In the genomic region with DNA sequence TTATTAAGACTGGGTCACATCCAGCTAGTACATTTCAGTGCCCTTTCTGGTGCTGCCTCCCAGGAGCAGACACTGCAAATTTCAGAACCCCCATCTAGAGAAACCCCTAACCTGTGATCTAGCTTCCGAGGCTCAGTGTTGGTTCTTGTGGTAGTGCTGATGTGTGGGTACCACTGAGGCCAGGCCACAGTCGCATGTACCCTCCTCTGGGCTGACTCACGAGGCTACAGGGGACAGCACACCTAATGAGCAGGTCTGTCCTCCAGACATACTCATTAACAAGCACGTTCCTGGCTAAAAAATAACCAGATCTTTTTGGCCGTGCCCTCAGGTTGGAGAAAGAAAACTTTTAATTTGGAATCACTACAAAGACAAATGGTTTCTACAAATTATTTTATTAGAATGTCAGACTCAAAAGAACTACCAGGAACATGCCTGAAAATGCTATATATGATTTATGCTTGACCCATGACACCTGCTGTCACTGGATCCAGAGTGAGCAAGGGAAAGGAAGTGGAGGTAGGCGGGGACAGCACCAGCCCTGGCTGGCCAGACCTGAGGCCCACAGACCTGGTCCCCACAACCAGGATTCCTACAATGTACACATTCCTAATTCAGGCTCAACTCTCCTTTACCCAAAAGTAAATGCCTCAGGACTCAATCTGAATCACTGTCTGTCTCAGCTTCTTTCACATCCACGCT, we compare ENCODE assay signal across 20 cellular contexts. TPM values are rescaled to one million over a fixed set of nuclear protein-coding genes. Genes with fewer than 3 reads are reported as not detected.
DNase-seq lines count a peak whose midpoint lies in the region; ATAC-seq, FAIRE-seq and TF ChIP-seq lines count a peak whose summit lies in the region.
"Had no signal": no experiment of that assay in that cellular context is flagged by ENCODE, and none has a peak within 500 bp of the region (broad histone marks: within the 10 kb centered on the region; RNA-seq: fewer than 3 reads in every experiment).

No MANE protein-coding gene starts in this region.

- no peak overlapping the region for H2BK120ac ChIP-seq in neuronal stem cell (ENCODE audit: low read depth, low read length)

- BruUV-seq in OCI-LY7 (replicated peaks; lab: Mats Ljungman, UMichigan) = TSS peak; percentile 76
- BruUV-seq in K562 (replicated peaks; lab: Mats Ljungman, UMichigan) = TSS peak; percentile 37

- no peak overlapping the region for H2BK12ac ChIP-seq in neuronal stem cell (ENCODE audit: low read length)

- POLR2A ChIA-PET in SK-N-SH (lab: Yijun Ruan, JAX) = no interaction called here
- POLR2A ChIA-PET in OCI-LY7 (lab: Charles Lee) = interaction anchor here (0.8 to 1.0 kb wide), 2 partner anchors 16 to 33 kb away, joined by 3 to 4 read pairs; no protein-coding TSS in a partner anchor
- POLR2A ChIA-PET in K562 (lab: Yijun Ruan, JAX) = interaction anchor here (1.1 to 1.2 kb wide), 3 partner anchors 9 to 32 kb away, joined by 3 to 4 read pairs (median 3); partner anchors contain the start of gene SNRNP200

- in situ Hi-C loops in K562 (cut with MboI) = no loop called here

- no peak overlapping the region for H3K23ac ChIP-seq in neuronal stem cell (ENCODE audit: low read depth, low read length, poor library complexity)

- TF ChIP-seq POLR2A in K562 (conservative IDR thresholded peaks at IDR 0.05) = no peak; the same call in 1 of the 2 replicates
- no peak for TF ChIP-seq POLR2A in thyroid gland (IDR thresholded peaks at IDR 0.05)

- H3K4ac ChIP-seq in neuronal stem cell (ENCODE audit: low read length) = no peak overlapping the region

- H3K79me2 ChIP-seq in SK-N-SH (ENCODE audit: insufficient read depth) = peaks cover 10% of the 10 kb centered on the region; the same call in 1 of the 2 replicates
- H3K79me2 ChIP-seq in OCI-LY7 (ENCODE audit: insufficient read depth, low read depth, low read length) = no peaks in the 10 kb centered on the region
- no peaks in the 10 kb centered on the region for H3K79me2 ChIP-seq in K562 (ENCODE audit: control insufficient read depth, insufficient read depth, low read length)
- H3K79me2 ChIP-seq in MM.1S (ENCODE audit: low read length) = no peaks in the 10 kb centered on the region; the same call in 1 of the 2 replicates

- H3K27ac ChIP-seq in SK-N-SH (ENCODE audit: low read depth in 2 of 2, low read length in 1 of 2) (peak overlapping the region in 1 of 2 experiments; percentile 28; a peak in 2 of 4 replicates), OCI-LY7 (ENCODE audit: low read depth, low read length, poor library complexity, severe bottlenecking) (no peak overlapping the region), K562 (ENCODE audit: extremely low read depth, low read depth, low read length) (no peak overlapping the region), neuronal stem cell (replicated peaks; ENCODE audit: low read length) (no peak overlapping the region), MM.1S (ENCODE audit: low read length) (no peak overlapping the region), thyroid gland (no peak overlapping the region)
- H3K27ac ChIP-seq: upper lobe of right lung had no signal

- H3K4me3 ChIP-seq in SK-N-SH (ENCODE audit: low read depth in 2 of 2, low read length in 1 of 2) = no peak overlapping the region
- H3K4me3 ChIP-seq in OCI-LY7 (ENCODE audit: low read depth, low read length, poor library complexity, severe bottlenecking) = no peak overlapping the region
- no peak overlapping the region for H3K4me3 ChIP-seq in K562
- H3K4me3 ChIP-seq in neuronal stem cell (ENCODE audit: low read length in 2 of 2) = no peak overlapping the region
- no peak overlapping the region for H3K4me3 ChIP-seq in MM.1S (ENCODE audit: low read length)
- no peak overlapping the region for H3K4me3 ChIP-seq in thyroid gland (replicated peaks in 1 of 3)
- H3K4me3 ChIP-seq: esophagus muscularis mucosa, heart right ventricle, upper lobe of right lung had no signal

- H3K9me3 ChIP-seq in SK-N-SH (no peaks in the 10 kb centered on the region), OCI-LY7 (ENCODE audit: low read length) (no peaks in the 10 kb centered on the region), K562 (replicated peaks; ENCODE audit: control insufficient read depth, insufficient read depth, low read depth, low read length) (no peaks in the 10 kb centered on the region), neuronal stem cell (replicated peaks in 1 of 2; ENCODE audit: control insufficient read depth in 2 of 2, insufficient read depth in 1 of 2, low read depth in 1 of 2, low read length in 2 of 2) (no peaks in the 10 kb centered on the region), MM.1S (replicated peaks; ENCODE audit: insufficient read depth, low read length) (no peaks in the 10 kb centered on the region), thyroid gland (no peaks in the 10 kb centered on the region)
- H3K9me3 ChIP-seq: esophagus muscularis mucosa, heart right ventricle, upper lobe of right lung had no signal

- no peaks in the 10 kb centered on the region for H3K79me1 ChIP-seq in neuronal stem cell (ENCODE audit: low read depth, low read length)

- H4K20me1 ChIP-seq in SK-N-SH (ENCODE audit: insufficient read depth) (no peaks in the 10 kb centered on the region), OCI-LY7 (ENCODE audit: insufficient read depth, low read length) (no peaks in the 10 kb centered on the region), K562 (replicated peaks; ENCODE audit: control insufficient read depth, insufficient read depth, low read length) (peaks cover 3% of the 10 kb centered on the region; the same call in 1 of the 2 replicates), MM.1S (ENCODE audit: insufficient read depth, low read length) (no peaks in the 10 kb centered on the region)

- WGBS in SK-N-SH (ENCODE audit: low lambda C conversion rate) = 84% methylated on average over 5 of the region's 7 CpGs
- WGBS in K562 (ENCODE audit: insufficient coverage, low coverage, missing lambda C conversion rate) = 87% methylated on average over 7 of the region's 7 CpGs
- WGBS in neuronal stem cell (ENCODE audit: extremely low coverage in 2 of 2, insufficient read length in 2 of 2, insufficient replicate concordance in 1 of 2), 2 donors = no CpG with 5 or more reads among the region's 7 CpGs
- WGBS in thyroid gland, 2 donors = 88 to 91% methylated on average over 7 of the region's 7 CpGs

- H3K9me2 ChIP-seq in SK-N-SH (no peaks in the 10 kb centered on the region), OCI-LY7 (ENCODE audit: insufficient read depth, low read length) (no peaks in the 10 kb centered on the region), MM.1S (replicated peaks; ENCODE audit: insufficient read depth, low read length) (no peaks in the 10 kb centered on the region)

- H3K27me3 ChIP-seq in SK-N-SH (ENCODE audit: insufficient read depth) = no peaks in the 10 kb centered on the region
- no peaks in the 10 kb centered on the region for H3K27me3 ChIP-seq in K562 (ENCODE audit: control insufficient read depth in 2 of 2, insufficient read depth in 2 of 2, low read length in 2 of 2)
- H3K27me3 ChIP-seq in neuronal stem cell (ENCODE audit: control insufficient read depth in 3 of 3, insufficient read depth in 3 of 3, low read depth in 1 of 3, low read length in 3 of 3) = no peaks in the 10 kb centered on the region
- H3K27me3 ChIP-seq in MM.1S (replicated peaks; ENCODE audit: insufficient read depth, low read length) = no peaks in the 10 kb centered on the region
- no peaks in the 10 kb centered on the region for H3K27me3 ChIP-seq in thyroid gland
- H3K27me3 ChIP-seq: esophagus muscularis mucosa, heart right ventricle, upper lobe of right lung had no signal

- H2AFZ ChIP-seq in SK-N-SH (ENCODE audit: low read depth) (no peak overlapping the region), OCI-LY7 (ENCODE audit: low read length) (no peak overlapping the region), K562 (ENCODE audit: low read depth, low read length) (no peak overlapping the region), neuronal stem cell (ENCODE audit: low read length) (no peak overlapping the region), MM.1S (ENCODE audit: low read length) (no peak overlapping the region)

- no peak for FAIRE-seq in K562 (lab: Jason Lieb, UNC)
- FAIRE-seq: colon had no signal

- H2BK5ac ChIP-seq in neuronal stem cell (ENCODE audit: low read length) = no peak overlapping the region

- no peak overlapping the region for H3K9ac ChIP-seq in SK-N-SH
- no peak overlapping the region for H3K9ac ChIP-seq in K562 (ENCODE audit: insufficient read depth in 1 of 2, low read depth in 2 of 2, low read length in 2 of 2)
- H3K9ac ChIP-seq in neuronal stem cell (ENCODE audit: low read depth, low read length, poor library complexity) = peak overlapping the region; percentile 35
- no peak overlapping the region for H3K9ac ChIP-seq in MM.1S (ENCODE audit: low read length)

- H2BK15ac ChIP-seq in neuronal stem cell (ENCODE audit: low read length) = no peak overlapping the region

- no peak overlapping the region for H4K8ac ChIP-seq in neuronal stem cell (ENCODE audit: low read depth, low read length)

- H3K4me2 ChIP-seq in SK-N-SH (no peak overlapping the region), OCI-LY7 (ENCODE audit: low read length) (no peak overlapping the region), K562 (ENCODE audit: insufficient read depth, low read length) (no peak overlapping the region), neuronal stem cell (ENCODE audit: insufficient read depth, low read length, poor library complexity, severe bottlenecking) (no peak overlapping the region), MM.1S (ENCODE audit: low read depth, low read length) (no peak overlapping the region)

- H3K4me1 ChIP-seq in SK-N-SH (ENCODE audit: control insufficient read depth in 1 of 2, insufficient read depth in 2 of 2, low read depth in 1 of 2, low read length in 1 of 2) (no peaks in the 10 kb centered on the region), OCI-LY7 (ENCODE audit: insufficient read depth, low read length, poor library complexity, severe bottlenecking) (no peaks in the 10 kb centered on the region), K562 (replicated peaks in 1 of 2; ENCODE audit: control insufficient read depth in 2 of 2, insufficient read depth in 2 of 2, low read length in 2 of 2) (no peaks in the 10 kb centered on the region), neuronal stem cell (ENCODE audit: control insufficient read depth in 2 of 2, insufficient read depth in 1 of 2, low read depth in 1 of 2, low read length in 2 of 2) (no peaks in the 10 kb centered on the region), MM.1S (ENCODE audit: low read length) (no peaks in the 10 kb centered on the region), thyroid gland (no peaks in the 10 kb centered on the region)
- H3K4me1 ChIP-seq: esophagus muscularis mucosa, heart right ventricle, upper lobe of right lung had no signal

- CTCF ChIA-PET in SK-N-SH (lab: Yijun Ruan, JAX) (interaction anchor here (1.6 to 1.9 kb wide), 2 partner anchors 235 to 252 kb away, joined by 5 to 6 read pairs; no protein-coding TSS in a partner anchor), OCI-LY7 (lab: Charles Lee; ENCODE audit: unreplicated experiment) (no interaction called here), K562 (lab: Yijun Ruan, JAX; ENCODE audit: low intra/inter-chr PET ratio) (no interaction called here)

- intact Hi-C loops in OCI-LY7 (cut with micrococcal nuclease; ENCODE audit: unreplicated experiment) = no loop called here
- intact Hi-C loops in K562 (cut with micrococcal nuclease) = no loop called here
- intact Hi-C loops in thyroid gland (cut with DNase I) = no loop called here

- ATAC-seq in SK-N-SH treated with all-trans-retinoic acid at 6 μM for 48 hours = peak; percentile 15
- ATAC-seq in K562 = peak; percentile 35
- ATAC-seq: upper lobe of right lung had no signal

- peaks cover 47% of the 10 kb centered on the region for H3F3A ChIP-seq in SK-N-SH (replicated peaks; ENCODE audit: insufficient read depth)
- H3F3A ChIP-seq in MM.1S (ENCODE audit: insufficient read depth, low read length) = peaks cover 17% of the 10 kb centered on the region

- TF ChIP-seq CTCF in SK-N-SH (IDR thresholded peaks at IDR 0.05) = no peak
- no peak for TF ChIP-seq CTCF in OCI-LY7 (conservative IDR thresholded peaks at IDR 0.05; ENCODE audit: low read length)
- no peak for TF ChIP-seq CTCF in K562 (IDR thresholded peaks at IDR 0.05 in 2 of 3, conservative IDR thresholded peaks at IDR 0.05 in 1 of 3; ENCODE audit: insufficient read depth in 2 of 3, low read depth in 1 of 3, low read length in 3 of 3)
- no peak for TF ChIP-seq CTCF in MM.1S (IDR thresholded peaks at IDR 0.05; ENCODE audit: low read length)
- TF ChIP-seq CTCF in thyroid gland (IDR thresholded peaks at IDR 0.05) = no peak

- no peak for TF ChIP-seq RAD21 in SK-N-SH (IDR thresholded peaks at IDR 0.05; ENCODE audit: low read length)
- no peak for TF ChIP-seq RAD21 in K562 (CRISPR knock-in tag; conservative IDR thresholded peaks at IDR 0.05 in 1 of 2, IDR thresholded peaks at IDR 0.05 in 1 of 2)

- H3K14ac ChIP-seq in neuronal stem cell (ENCODE audit: low read length) = no peak overlapping the region

- H4K91ac ChIP-seq in neuronal stem cell (ENCODE audit: low read depth, low read length, poor library complexity) = no peak overlapping the region

- no peak overlapping the region for H2AK5ac ChIP-seq in neuronal stem cell (ENCODE audit: low read depth, low read length)

- H3K9me1 ChIP-seq in K562 (ENCODE audit: control insufficient read depth, insufficient read depth, low read length) = no peaks in the 10 kb centered on the region

- TF ChIP-seq EP300 in SK-N-SH (IDR thresholded peaks at IDR 0.05; ENCODE audit: borderline replicate concordance in 1 of 2, low read depth in 1 of 2, low read length in 1 of 2) (no peak), K562 (IDR thresholded peaks at IDR 0.05; ENCODE audit: low read length) (no peak)

- H3K36me3 ChIP-seq in SK-N-SH (replicated peaks in 1 of 2; ENCODE audit: control insufficient read depth in 1 of 2, insufficient read depth in 2 of 2, low read length in 1 of 2) (peaks cover 49 to 69% of the 10 kb centered on the region in 2 experiments), OCI-LY7 (ENCODE audit: insufficient read depth, low read length) (peaks cover 94% of the 10 kb centered on the region), K562 (ENCODE audit: control insufficient read depth, insufficient read depth, low read length) (peaks cover 87% of the 10 kb centered on the region), neuronal stem cell (replicated peaks in 1 of 2; ENCODE audit: control insufficient read depth in 2 of 2, insufficient read depth in 2 of 2, low read length in 2 of 2) (peaks cover 50 to 91% of the 10 kb centered on the region in 2 donors), MM.1S (replicated peaks; ENCODE audit: insufficient read depth, low read length) (peaks cover 6% of the 10 kb centered on the region; the same call in 1 of the 2 replicates), thyroid gland (peaks cover 54 to 85% of the 10 kb centered on the region in 2 donors)

- DNase-seq in SK-N-SH (no peak), OCI-LY7 (ENCODE audit: low spot score) (no peak), K562 (ENCODE audit: extremely low read depth in 1 of 4, low spot score in 3 of 4) (no peak), neuronal stem cell (ENCODE audit: low spot score) (no peak), NCI-H446 treated with DMSO at 0.1 percent for 48 hours (lab: John Stamatoyannopoulos, UW) (no peak), MM.1S (no peak), thyroid gland (no peak)
- DNase-seq: ACHN; activated T-cell treated with anti-CD3 and anti-CD28 coated beads, Interleukin-2, amount 50 U/mL, for 1 hour; heart right ventricle; islet precursor cell; KBM-7; NCI-H1092 treated with DMSO at 0.1 percent for 48 hours; NCI-H82; occipital lobe; stimulated activated CD4-positive, alpha-beta T cell treated with anti-CD3 and anti-CD28 coated beads, Interleukin-4, amount 100 ng/mL, for 4 hours; upper lobe of right lung had no signal

- no peak overlapping the region for H3K18ac ChIP-seq in neuronal stem cell (ENCODE audit: low read length)

RNA-seq across cellular contexts. Expression of gene CIAO1, which starts 8.5 kb away (rescaled TPM):
- polyA plus RNA-seq in SK-N-SH (2012; rRNA removed) (120 and 158 TPM in 2 replicates), K562 (2011; rRNA removed) (102 and 122 TPM in 2 replicates), K562 (2014; fragmentation: Illumina TruSeq; extraction: Trizol) (94.2 and 104 TPM in 2 replicates), K562 (2014; fragmentation: Nextera tagmentation; extraction: Ambion mirVana) (10 to 100 TPM; 11.4 to 19.2 TPM), K562 (2014; rRNA removed) (145 and 156 TPM in 2 replicates)
- 85.4 and 125 TPM in 2 replicates for polyA plus RNA-seq in SK-N-SH (2012; cell fraction: cytosol; rRNA removed)
- 188 and 242 TPM in 2 replicates for polyA plus RNA-seq in SK-N-SH (2012; cell fraction: nucleus; rRNA removed)
- total RNA-seq in OCI-LY7 (2014; rRNA removed; shearing (Covaris generic)) = 89.8 and 128 TPM in 2 replicates
- total RNA-seq in OCI-LY7 (2022) (85.2 and 89.6 TPM in 2 replicates), K562 (2014; rRNA removed) (121 and 182 TPM in 2 replicates), K562 (2014; rRNA removed; fragmentation: Illumina TruSeq; extraction: Trizol) (64.7 and 78.7 TPM in 2 replicates), K562 (2015; rRNA removed; fragmentation: Illumina TruSeq; extraction: Trizol) (85.4 and 89.7 TPM in 2 replicates), K562 (2021) (92.8 and 94.3 TPM in 2 replicates), thyroid gland (100 to 1,000 TPM in 3 of 4 donors, 10 to 100 TPM in 1; 83.8 to 149 (median 119) TPM)
- 65.3 and 99.0 TPM in 2 replicates for total RNA-seq in K562 (2011; cell fraction: chromatin; rRNA removed; ENCODE audit: low replicate concordance)
- total RNA-seq in K562 (2011; cell fraction: nucleolus; rRNA removed) = 78.5 and 85.1 TPM in 2 replicates
- total RNA-seq in K562 (2011; cell fraction: nucleoplasm; rRNA removed) = 62.5 and 66.0 TPM in 2 replicates
- polyA plus RNA-seq in K562 (2011; cell fraction: cytosol; rRNA removed) = 151 and 245 TPM in 2 replicates
- polyA plus RNA-seq in K562 (2011; cell fraction: nucleus; rRNA removed) = 122 and 181 TPM in 2 replicates
- 74.5 and 74.6 TPM in 2 replicates for polyA plus RNA-seq in K562 (2012)
- polyA minus RNA-seq in K562 (2011; rRNA and poly(A)+ RNA removed) = 72.8 and 90.4 TPM in 2 replicates
- polyA minus RNA-seq in K562 (2011; cell fraction: cytosol; rRNA and poly(A)+ RNA removed) = 30.5 and 44.8 TPM in 2 replicates
- 45.0 and 45.4 TPM in 2 replicates for polyA minus RNA-seq in K562 (2011; cell fraction: nucleus; rRNA and poly(A)+ RNA removed)
- 40.0 TPM for polyA plus RNA-seq in neuronal stem cell (2013, experiment 1 of 2)
- polyA plus RNA-seq in neuronal stem cell (2013, experiment 2 of 2) = 40.3 TPM

RNA-seq across cellular contexts. Expression of gene TMEM127, which starts 8.7 kb away (rescaled TPM):
- polyA plus RNA-seq in SK-N-SH (2012; rRNA removed) (40.9 and 47.9 TPM in 2 replicates), K562 (2011; rRNA removed) (10.9 and 16.6 TPM in 2 replicates), K562 (2014; fragmentation: Illumina TruSeq; extraction: Trizol) (16.6 and 17.4 TPM in 2 replicates), K562 (2014; fragmentation: Nextera tagmentation; extraction: Ambion mirVana) (1 to 10 TPM; 1.7 to 2.0 TPM), K562 (2014; rRNA removed) (9.9 and 10.8 TPM in 2 replicates)
- polyA plus RNA-seq in SK-N-SH (2012; cell fraction: cytosol; rRNA removed) = 25.6 and 37.1 TPM in 2 replicates
- polyA plus RNA-seq in SK-N-SH (2012; cell fraction: nucleus; rRNA removed) = 20.5 and 32.1 TPM in 2 replicates
- 12.0 and 12.1 TPM in 2 replicates for total RNA-seq in OCI-LY7 (2014; rRNA removed; shearing (Covaris generic))
- total RNA-seq in OCI-LY7 (2022) (20.4 and 21.1 TPM in 2 replicates), K562 (2014; rRNA removed) (7.2 and 9.8 TPM in 2 replicates), K562 (2014; rRNA removed; fragmentation: Illumina TruSeq; extraction: Trizol) (6.7 and 6.8 TPM in 2 replicates), K562 (2015; rRNA removed; fragmentation: Illumina TruSeq; extraction: Trizol) (10.3 and 10.7 TPM in 2 replicates), K562 (2021) (18.6 and 20.0 TPM in 2 replicates), thyroid gland (10 to 100 TPM; 45.7 to 53.6 (median 48.7) TPM)
- 14.6 and 42.7 TPM in 2 replicates for total RNA-seq in K562 (2011; cell fraction: chromatin; rRNA removed; ENCODE audit: low replicate concordance)
- total RNA-seq in K562 (2011; cell fraction: nucleolus; rRNA removed) = 18.6 and 25.2 TPM in 2 replicates
- total RNA-seq in K562 (2011; cell fraction: nucleoplasm; rRNA removed) = 23.5 and 33.2 TPM in 2 replicates
- polyA plus RNA-seq in K562 (2011; cell fraction: cytosol; rRNA removed) = 10.1 and 20.0 TPM in 2 replicates
- 8.0 and 10.8 TPM in 2 replicates for polyA plus RNA-seq in K562 (2011; cell fraction: nucleus; rRNA removed)
- polyA plus RNA-seq in K562 (2012) = 14.1 and 20.7 TPM in 2 replicates
- 12.4 and 14.8 TPM in 2 replicates for polyA minus RNA-seq in K562 (2011; rRNA and poly(A)+ RNA removed)
- 8.3 and 14.1 TPM in 2 replicates for polyA minus RNA-seq in K562 (2011; cell fraction: cytosol; rRNA and poly(A)+ RNA removed)
- polyA minus RNA-seq in K562 (2011; cell fraction: nucleus; rRNA and poly(A)+ RNA removed) = 4.8 and 7.8 TPM in 2 replicates
- 17.8 TPM for polyA plus RNA-seq in neuronal stem cell (2013, experiment 1 of 2)
- polyA plus RNA-seq in neuronal stem cell (2013, experiment 2 of 2) = 17.4 TPM

RNA-seq across cellular contexts. Expression of gene SNRNP200, which starts 30.8 kb away (rescaled TPM):
- polyA plus RNA-seq in SK-N-SH (2012; rRNA removed) (165 and 177 TPM in 2 replicates), K562 (2011; rRNA removed) (191 and 199 TPM in 2 replicates), K562 (2014; fragmentation: Illumina TruSeq; extraction: Trizol) (224 and 231 TPM in 2 replicates), K562 (2014; fragmentation: Nextera tagmentation; extraction: Ambion mirVana) (100 to 1,000 TPM in 1 of 2 experiments, 10 to 100 TPM in 1; 87.9 to 155 TPM), K562 (2014; rRNA removed) (171 and 181 TPM in 2 replicates)
- polyA plus RNA-seq in SK-N-SH (2012; cell fraction: cytosol; rRNA removed) = 104 and 134 TPM in 2 replicates
- 437 and 481 TPM in 2 replicates for polyA plus RNA-seq in SK-N-SH (2012; cell fraction: nucleus; rRNA removed)
- total RNA-seq in OCI-LY7 (2014; rRNA removed; shearing (Covaris generic)) = 76.0 and 79.3 TPM in 2 replicates
- total RNA-seq in OCI-LY7 (2022) (213 and 216 TPM in 2 replicates), K562 (2014; rRNA removed) (76.1 and 87.5 TPM in 2 replicates), K562 (2014; rRNA removed; fragmentation: Illumina TruSeq; extraction: Trizol) (66.5 and 77.9 TPM in 2 replicates), K562 (2015; rRNA removed; fragmentation: Illumina TruSeq; extraction: Trizol) (94.4 and 95.0 TPM in 2 replicates), K562 (2021) (188 and 210 TPM in 2 replicates), thyroid gland (100 to 1,000 TPM in 3 of 4 donors, 10 to 100 TPM in 1; 85.3 to 123 (median 104) TPM)
- total RNA-seq in K562 (2011; cell fraction: chromatin; rRNA removed; ENCODE audit: low replicate concordance) = 357 and 597 TPM in 2 replicates
- total RNA-seq in K562 (2011; cell fraction: nucleolus; rRNA removed) = 292 and 296 TPM in 2 replicates
- total RNA-seq in K562 (2011; cell fraction: nucleoplasm; rRNA removed) = 272 and 298 TPM in 2 replicates
- 297 and 335 TPM in 2 replicates for polyA plus RNA-seq in K562 (2011; cell fraction: cytosol; rRNA removed)
- polyA plus RNA-seq in K562 (2011; cell fraction: nucleus; rRNA removed) = 314 and 395 TPM in 2 replicates
- 148 and 177 TPM in 2 replicates for polyA plus RNA-seq in K562 (2012)
- 329 and 491 TPM in 2 replicates for polyA minus RNA-seq in K562 (2011; rRNA and poly(A)+ RNA removed)
- polyA minus RNA-seq in K562 (2011; cell fraction: cytosol; rRNA and poly(A)+ RNA removed) = 205 and 221 TPM in 2 replicates
- polyA minus RNA-seq in K562 (2011; cell fraction: nucleus; rRNA and poly(A)+ RNA removed) = 92.2 and 124 TPM in 2 replicates
- 80.4 TPM for polyA plus RNA-seq in neuronal stem cell (2013, experiment 1 of 2)
- polyA plus RNA-seq in neuronal stem cell (2013, experiment 2 of 2) = 79.4 TPM

RNA-seq across cellular contexts. Expression of gene ITPRIPL1, which starts 50.6 kb away (rescaled TPM):
- polyA plus RNA-seq in SK-N-SH (2012; rRNA removed) (4.3 and 5.0 TPM in 2 replicates), K562 (2011; rRNA removed) (0.23 and 5.2 TPM in 2 replicates), K562 (2014; fragmentation: Illumina TruSeq; extraction: Trizol) (6.4 and 8.1 TPM in 2 replicates), K562 (2014; fragmentation: Nextera tagmentation; extraction: Ambion mirVana) (1 to 10 TPM in 1 of 2 experiments, under 1 TPM in 1; 0.99 to 1.5 TPM), K562 (2014; rRNA removed) (5.8 and 6.5 TPM in 2 replicates)
- polyA plus RNA-seq in SK-N-SH (2012; cell fraction: cytosol; rRNA removed) = 5.0 and 6.1 TPM in 2 replicates
- polyA plus RNA-seq in SK-N-SH (2012; cell fraction: nucleus; rRNA removed) = 3.4 and 3.6 TPM in 2 replicates
- 13.5 and 15.5 TPM in 2 replicates for total RNA-seq in OCI-LY7 (2014; rRNA removed; shearing (Covaris generic))
- total RNA-seq in OCI-LY7 (2022) (7.1 and 8.1 TPM in 2 replicates), K562 (2014; rRNA removed) (6.1 and 8.8 TPM in 2 replicates), K562 (2014; rRNA removed; fragmentation: Illumina TruSeq; extraction: Trizol) (5.9 and 6.4 TPM in 2 replicates), K562 (2015; rRNA removed; fragmentation: Illumina TruSeq; extraction: Trizol) (6.1 and 6.7 TPM in 2 replicates), K562 (2021) (8.9 and 9.0 TPM in 2 replicates), thyroid gland (1 to 10 TPM in 1 of 4 donors, under 1 TPM in 2, not detected in 1; 0.63 to 1.7 (median 0.75) TPM)
- total RNA-seq in K562 (2011; cell fraction: chromatin; rRNA removed; ENCODE audit: low replicate concordance) = 6.2 and 12.4 TPM in 2 replicates
- total RNA-seq in K562 (2011; cell fraction: nucleolus; rRNA removed) = 10.3 and 12.5 TPM in 2 replicates
- 9.8 and 11.6 TPM in 2 replicates for total RNA-seq in K562 (2011; cell fraction: nucleoplasm; rRNA removed)
- 0.35 and 9.2 TPM in 2 replicates for polyA plus RNA-seq in K562 (2011; cell fraction: cytosol; rRNA removed)
- polyA plus RNA-seq in K562 (2011; cell fraction: nucleus; rRNA removed) = 0.25 and 9.3 TPM in 2 replicates
- 3.2 and 5.3 TPM in 2 replicates for polyA plus RNA-seq in K562 (2012)
- polyA minus RNA-seq in K562 (2011; rRNA and poly(A)+ RNA removed) = 0.21 and 7.7 TPM in 2 replicates
- 4.9 TPM in 1 of 2 replicates, not detected in the other for polyA minus RNA-seq in K562 (2011; cell fraction: cytosol; rRNA and poly(A)+ RNA removed)
- polyA minus RNA-seq in K562 (2011; cell fraction: nucleus; rRNA and poly(A)+ RNA removed) = 0.11 and 1.8 TPM in 2 replicates
- 4.8 TPM for polyA plus RNA-seq in neuronal stem cell (2013, experiment 1 of 2)
- polyA plus RNA-seq in neuronal stem cell (2013, experiment 2 of 2) = 4.3 TPM
